ENCODE assay signal across 15 cellular contexts in genomic region chr17:32502710-32503109, GRCh38. TPM values are rescaled to one million over a fixed set of nuclear protein-coding genes. Genes with fewer than 3 reads are reported as not detected.
A peak's percentile ranks its signal among the peaks of the same experiment; 100 is the strongest.
DNase-seq lines count a peak whose midpoint lies in the region; ATAC-seq and TF ChIP-seq lines count a peak whose summit lies in the region.
"Had no signal": no experiment of that assay in that cellular context is flagged by ENCODE, and none has a peak within 500 bp of the region (broad histone marks: within the 10 kb centered on the region; RNA-seq: fewer than 3 reads in every experiment).

No MANE protein-coding gene starts in this region.

- TF ChIP-seq CTCF in CD14-positive monocyte (IDR thresholded peaks at IDR 0.05) (no peak), HL-60 (IDR thresholded peaks at IDR 0.05; ENCODE audit: insufficient read depth, low read length) (no peak)

- peak overlapping the region; percentile 60 to 81 for H3K4me3 Mint-ChIP-seq in CD14-positive monocyte
- peak overlapping the region; percentile 74 for H3K4me3 Mint-ChIP-seq in activated naive CD8-positive, alpha-beta T cell
- H3K4me3 Mint-ChIP-seq in naive thymus-derived CD8-positive, alpha-beta T cell = peak overlapping the region; percentile 43 to 84 (median 70)

- H3K27ac ChIP-seq in HL-60 (replicated peaks) = peak overlapping the region; percentile 69
- H3K27ac ChIP-seq: gastrocnemius medialis had no signal

- H3K36me3 Mint-ChIP-seq in CD14-positive monocyte = peaks cover 11% of the 10 kb centered on the region in 2 donors
- H3K36me3 Mint-ChIP-seq in activated naive CD8-positive, alpha-beta T cell = no peaks in the 10 kb centered on the region
- H3K36me3 Mint-ChIP-seq in naive thymus-derived CD8-positive, alpha-beta T cell = no peaks in the 10 kb centered on the region

- ATAC-seq in naive thymus-derived CD8-positive, alpha-beta T cell = no peak
- ATAC-seq in GM19351 (IDR thresholded peaks at IDR 0.05; ENCODE audit: unreplicated experiment) = no peak

- POLR2A ChIA-PET in naive thymus-derived CD8-positive, alpha-beta T cell (lab: Charles Lee) = interaction anchor here (22.8 to 36.8 kb wide), 2 partner anchors 9 to 13 kb away, joined by 889 read pairs; partner anchors contain the start of gene CDK5R1

- H3K27ac Mint-ChIP-seq in CD14-positive monocyte = peak overlapping the region; percentile 87 to 96 (median 94)
- peak overlapping the region; percentile 93 for H3K27ac Mint-ChIP-seq in activated naive CD8-positive, alpha-beta T cell
- H3K27ac Mint-ChIP-seq in naive thymus-derived CD8-positive, alpha-beta T cell = peak overlapping the region; percentile 97 to 100 (median 98)

- DNase-seq in CD14-positive monocyte (ENCODE audit: low spot score) (no peak), HL-60 (ENCODE audit: low read depth in 1 of 2, low spot score in 1 of 2) (no peak), NCI-H526 (lab: John Stamatoyannopoulos, UW) (no peak), GM19238 (ENCODE audit: insufficient read length, low spot score) (no peak), globus pallidus (ENCODE audit: low spot score) (no peak)
- DNase-seq in naive thymus-derived CD8-positive, alpha-beta T cell = no peak
- DNase-seq: aorta; gastrocnemius medialis; GDM1; NCI-H1092; stimulated activated CD4-positive, alpha-beta T cell treated with anti-CD3 and anti-CD28 coated beads, Interleukin-4, amount 100 ng/mL, for 1 hour; stimulated activated naive CD4-positive, alpha-beta T cell treated with Interleukin-2 at 50 U/mL for 16 hours had no signal

- no peaks in the 10 kb centered on the region for H3K27me3 ChIP-seq in HL-60 (ENCODE audit: insufficient read depth, poor library complexity, severe bottlenecking)
- H3K27me3 ChIP-seq: gastrocnemius medialis had no signal

- H3K4me3 ChIP-seq in HL-60 (replicated peaks; ENCODE audit: insufficient read depth, low read length) = no peak overlapping the region
- H3K4me3 ChIP-seq: gastrocnemius medialis, mucosa of descending colon had no signal

- intact Hi-C loops in CD14-positive monocyte (cut with micrococcal nuclease) = no loop called here

- H3K4me1 Mint-ChIP-seq in CD14-positive monocyte = peaks cover 49% of the 10 kb centered on the region
- peaks cover 67% of the 10 kb centered on the region for H3K4me1 Mint-ChIP-seq in activated naive CD8-positive, alpha-beta T cell (ENCODE audit: low read depth)
- peaks cover 36 to 87% (median 74%) of the 10 kb centered on the region in 4 donors for H3K4me1 Mint-ChIP-seq in naive thymus-derived CD8-positive, alpha-beta T cell

- no peaks in the 10 kb centered on the region for H3K9me3 Mint-ChIP-seq in CD14-positive monocyte
- no peaks in the 10 kb centered on the region for H3K9me3 Mint-ChIP-seq in activated naive CD8-positive, alpha-beta T cell (ENCODE audit: low read depth)
- peaks cover 0 to 1% (median 0%) of the 10 kb centered on the region in 9 donors for H3K9me3 Mint-ChIP-seq in naive thymus-derived CD8-positive, alpha-beta T cell

- H3K27me3 Mint-ChIP-seq in CD14-positive monocyte (ENCODE audit: low read depth in 3 of 3) = peaks cover 0 to 7% (median 0%) of the 10 kb centered on the region in 3 donors
- H3K27me3 Mint-ChIP-seq in activated naive CD8-positive, alpha-beta T cell = no peaks in the 10 kb centered on the region
- no peaks in the 10 kb centered on the region for H3K27me3 Mint-ChIP-seq in naive thymus-derived CD8-positive, alpha-beta T cell

RNA-seq across cellular contexts. Expression of gene CDK5R1, which starts 15.9 kb away (rescaled TPM):
- under 1 TPM; 0.44 to 0.48 TPM for polyA plus RNA-seq in CD14-positive monocyte
- 10 to 100 TPM; 17.6 to 17.8 TPM for total RNA-seq in naive thymus-derived CD8-positive, alpha-beta T cell
- polyA plus RNA-seq in naive thymus-derived CD8-positive, alpha-beta T cell = 10 to 100 TPM in 1 of 3 donors, 1 to 10 TPM in 2; 5.9 to 12.0 (median 9.6) TPM

RNA-seq across cellular contexts. Expression of gene PSMD11, which starts 58.4 kb away (rescaled TPM):
- 100 to 1,000 TPM in 1 of 2 donors, 10 to 100 TPM in 1; 91.8 to 112 TPM for polyA plus RNA-seq in CD14-positive monocyte
- 10 to 100 TPM; 64.9 to 72.2 TPM for total RNA-seq in naive thymus-derived CD8-positive, alpha-beta T cell
- 100 to 1,000 TPM; 102 to 122 (median 112) TPM for polyA plus RNA-seq in naive thymus-derived CD8-positive, alpha-beta T cell

Comparison
In these comparisons a context has a peak if more than half of its experiments do, and no peak if none do; other contexts are left out.
1. RNA of gene CDK5R1, which starts 15.9 kb away (polyA plus RNA-seq): 5.9 to 12.0 TPM in naive thymus-derived CD8-positive, alpha-beta T cell; 0.44 to 0.48 TPM in CD14-positive monocyte; every median in the first group is over 4 times any median in the second.
2. Peak in every context shown above with its lines, with median percentiles within 50 percentile points of each other: H3K27ac Mint-ChIP-seq and H3K4me3 Mint-ChIP-seq.